9 cellular contexts compared by ENCODE assay signal in the genomic region with DNA sequence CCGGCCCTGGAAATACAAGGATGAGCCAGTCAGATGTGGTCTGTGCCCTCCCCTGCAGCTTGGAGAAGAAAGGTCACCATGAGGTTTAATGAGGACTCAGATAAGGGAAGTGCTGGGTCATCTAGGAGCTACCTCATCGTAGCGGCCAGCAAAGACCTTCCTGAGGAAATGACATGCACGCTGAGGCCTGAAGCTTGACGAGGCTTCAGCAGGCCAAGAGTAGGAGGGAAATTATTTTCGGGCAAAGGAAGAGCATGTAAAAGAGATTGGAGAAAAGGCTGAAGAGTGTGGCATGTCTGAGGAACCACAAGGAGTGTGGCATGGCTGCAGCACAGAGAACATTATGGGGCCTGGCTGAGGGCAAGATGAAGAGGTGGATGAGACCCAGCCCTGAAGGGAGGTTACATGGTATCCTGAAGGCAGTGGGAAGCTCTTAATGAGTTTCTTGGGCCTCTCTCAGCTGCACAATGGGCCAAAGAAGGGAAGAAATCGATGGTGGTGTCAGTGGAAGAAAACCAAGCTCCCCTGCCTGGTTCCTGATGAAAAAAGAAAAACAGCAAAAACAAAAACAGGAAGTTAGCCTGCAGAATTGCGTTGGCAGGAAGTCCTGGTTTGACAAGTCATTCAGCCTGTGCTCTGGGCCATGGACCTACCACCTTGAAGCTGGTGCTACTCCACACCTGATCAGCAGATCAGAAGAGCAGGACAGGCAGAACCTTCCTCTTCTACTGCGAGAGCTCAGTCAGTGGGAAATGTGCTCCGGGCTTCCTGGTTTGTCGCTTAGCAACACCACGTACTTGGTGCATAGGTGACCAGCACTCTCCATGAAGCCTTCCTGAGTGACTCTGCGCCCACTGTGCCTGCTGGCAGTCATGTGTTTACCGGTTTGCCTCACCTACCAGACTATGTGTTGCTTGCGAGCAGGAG.
DNase-seq lines count a peak whose midpoint lies in the region; ATAC-seq, FAIRE-seq and TF ChIP-seq lines count a peak whose summit lies in the region.
"Had no signal": no experiment of that assay in that cellular context is flagged by ENCODE, and none has a peak within 500 bp of the region (broad histone marks: within the 10 kb centered on the region; RNA-seq: fewer than 3 reads in every experiment).

No MANE protein-coding gene starts in this region.

- H3K4me1 ChIP-seq in CD4-positive, CD25-positive, alpha-beta regulatory T cell (ENCODE audit: control insufficient read depth, insufficient read depth, low read length, poor library complexity, severe bottlenecking) = peaks cover 16% of the 10 kb centered on the region
- H3K4me1 ChIP-seq in H1 (replicated peaks in 1 of 4; ENCODE audit: control insufficient read depth in 3 of 4, insufficient read depth in 4 of 4, low read length in 3 of 4) (0 out of 7 replicates have a peak, but pooled peaks cover 0 to 2% (median 0%) of the 10 kb centered on the region in 4 experiments), parathyroid adenoma (peaks cover 27% of the 10 kb centered on the region)

- DNase-seq in CD4-positive, CD25-positive, alpha-beta regulatory T cell = peak in 2 of 3 donors; percentile 46 to 84
- DNase-seq in WTC11 (ENCODE audit: low spot score) = no peak
- DNase-seq in H1 (ENCODE audit: low read depth in 1 of 2, low spot score in 2 of 2) = no peak
- DNase-seq in NCI-H2081 treated with DMSO at 0.1 percent for 48 hours (lab: John Stamatoyannopoulos, UW) = no peak

- H4K5ac ChIP-seq in H1 (ENCODE audit: insufficient read length, low read depth, low read length) = no peak overlapping the region

- H2BK12ac ChIP-seq in H1 (ENCODE audit: low read depth, low read length) = no peak overlapping the region

- no peak for TF ChIP-seq EP300 in H1 (IDR thresholded peaks at IDR 0.05; ENCODE audit: borderline replicate concordance in 1 of 2, low read depth in 2 of 2, low read length in 2 of 2)

- peak overlapping the region; percentile 54 for H3K4me3 ChIP-seq in CD4-positive, CD25-positive, alpha-beta regulatory T cell (ENCODE audit: low read depth, low read length)
- H3K4me3 ChIP-seq in H1 (ENCODE audit: extremely low read depth in 1 of 4, insufficient read depth in 2 of 4, low read depth in 3 of 4, low read length in 4 of 4) = no peak overlapping the region
- no peak overlapping the region for H3K4me3 ChIP-seq in parathyroid adenoma (ENCODE audit: low read depth, low read length)

- no peaks in the 10 kb centered on the region for H3K36me3 ChIP-seq in CD4-positive, CD25-positive, alpha-beta regulatory T cell (ENCODE audit: control insufficient read depth, insufficient read depth, low read length)
- no peaks in the 10 kb centered on the region for H3K36me3 ChIP-seq in H1 (ENCODE audit: control insufficient read depth in 2 of 4, insufficient read depth in 4 of 4, low read length in 3 of 4)
- H3K36me3 ChIP-seq in parathyroid adenoma (ENCODE audit: control insufficient read depth, insufficient read depth, low read length) = no peaks in the 10 kb centered on the region

- no peak overlapping the region for H3K56ac ChIP-seq in H1 (replicated peaks; ENCODE audit: insufficient read length, low read depth, low read length)

- H3K27ac Mint-ChIP-seq in CD4-positive, CD25-positive, alpha-beta regulatory T cell = peak overlapping the region; percentile 85 to 93 (median 87)
- H3K27ac Mint-ChIP-seq in IgD-negative memory B cell = peak overlapping the region; percentile 11 to 93 (median 69)
- no peak overlapping the region for H3K27ac Mint-ChIP-seq in WTC11

- TF ChIP-seq CTCF in WTC11 (IDR thresholded peaks at IDR 0.05) = no peak
- TF ChIP-seq CTCF in H1 (IDR thresholded peaks at IDR 0.05; ENCODE audit: control extremely low read depth in 1 of 3, insufficient read depth in 1 of 3, low read depth in 1 of 3, low read length in 3 of 3) = no peak
- no peak for TF ChIP-seq CTCF in parathyroid adenoma (IDR thresholded peaks at IDR 0.05)

- no peak overlapping the region for H3K23ac ChIP-seq in H1 (ENCODE audit: insufficient read length)

- H2BK15ac ChIP-seq in H1 (ENCODE audit: low read length) = no peak overlapping the region

- H3K4me3 Mint-ChIP-seq in CD4-positive, CD25-positive, alpha-beta regulatory T cell = peak overlapping the region; percentile 52 to 79 (median 72)
- peak overlapping the region in 3 of 4 donors; percentile 23 to 80 (median 51) for H3K4me3 Mint-ChIP-seq in IgD-negative memory B cell
- no peak overlapping the region for H3K4me3 Mint-ChIP-seq in WTC11

- no peak overlapping the region for H3K14ac ChIP-seq in H1 (ENCODE audit: insufficient read length)

- no peak for TF ChIP-seq POLR2A in H1 (IDR thresholded peaks at IDR 0.05; ENCODE audit: control extremely low read depth in 1 of 2, low read depth in 2 of 2, low read length in 2 of 2)

- no peak overlapping the region for H2BK20ac ChIP-seq in H1 (ENCODE audit: low read length)

- peaks cover 42% of the 10 kb centered on the region for H3K27me3 Mint-ChIP-seq in CD4-positive, CD25-positive, alpha-beta regulatory T cell
- H3K27me3 Mint-ChIP-seq in IgD-negative memory B cell (no peaks in the 10 kb centered on the region), WTC11 (ENCODE audit: low read depth) (no peaks in the 10 kb centered on the region; the same call in 1 of the 2 replicates)

- peaks cover 0 to 2% (median 0%) of the 10 kb centered on the region in 7 donors for H3K9me3 Mint-ChIP-seq in CD4-positive, CD25-positive, alpha-beta regulatory T cell
- no peaks in the 10 kb centered on the region for H3K9me3 Mint-ChIP-seq in IgD-negative memory B cell
- peaks cover 9% of the 10 kb centered on the region for H3K9me3 Mint-ChIP-seq in WTC11

- H4K91ac ChIP-seq in H1 (replicated peaks; ENCODE audit: insufficient read length, low read length) = no peak overlapping the region

- no peak overlapping the region for H2BK120ac ChIP-seq in H1 (replicated peaks; ENCODE audit: low read depth, low read length)

- H3K4me2 ChIP-seq in H1 (ENCODE audit: insufficient read depth in 1 of 2, low read depth in 2 of 2, low read length in 2 of 2) = no peak overlapping the region
- peak overlapping the region; percentile 21 for H3K4me2 ChIP-seq in parathyroid adenoma (ENCODE audit: low read length)

- no peaks in the 10 kb centered on the region for H3K79me1 ChIP-seq in H1 (ENCODE audit: low read depth, low read length)

- peak overlapping the region; percentile 45 for H3K27ac ChIP-seq in CD4-positive, CD25-positive, alpha-beta regulatory T cell (ENCODE audit: insufficient read depth, low read length, poor library complexity, severe bottlenecking)
- H3K27ac ChIP-seq in H1 (ENCODE audit: low read depth, low read length) = no peak overlapping the region
- peak overlapping the region; percentile 80 for H3K27ac ChIP-seq in parathyroid adenoma

- H3K18ac ChIP-seq in H1 (ENCODE audit: extremely low read depth, low read length) = no peak overlapping the region

- no peak overlapping the region; a peak in 1 of 7 replicates for H3K9ac ChIP-seq in H1 (replicated peaks in 1 of 4; ENCODE audit: extremely low read depth in 1 of 4, low read depth in 3 of 4, low read length in 3 of 4)
- H3K9ac ChIP-seq in parathyroid adenoma = no peak overlapping the region

- H3K23me2 ChIP-seq in H1 (ENCODE audit: low read depth, low read length) = no peaks in the 10 kb centered on the region

- peaks cover 9% of the 10 kb centered on the region for H3K36me3 Mint-ChIP-seq in CD4-positive, CD25-positive, alpha-beta regulatory T cell
- H3K36me3 Mint-ChIP-seq in IgD-negative memory B cell (no peaks in the 10 kb centered on the region), WTC11 (no peaks in the 10 kb centered on the region)

- POLR2A ChIA-PET in WTC11 (lab: Charles Lee) = no interaction called here
- POLR2A ChIA-PET in H1 (lab: Charles Lee; ENCODE audit: partially characterized antibody) = no interaction called here

- no peaks in the 10 kb centered on the region for H3K9me3 ChIP-seq in CD4-positive, CD25-positive, alpha-beta regulatory T cell (ENCODE audit: control insufficient read depth in 2 of 2, low read length in 2 of 2)
- H3K9me3 ChIP-seq in H1 (ENCODE audit: insufficient read depth in 2 of 2, low read depth in 1 of 2, low read length in 1 of 2) = no peaks in the 10 kb centered on the region
- H3K9me3 ChIP-seq in parathyroid adenoma (ENCODE audit: control insufficient read depth, low read length) = no peaks in the 10 kb centered on the region

- no peak for TF ChIP-seq RAD21 in H1 (IDR thresholded peaks at IDR 0.05 in 1 of 2, conservative IDR thresholded peaks at IDR 0.05 in 1 of 2; ENCODE audit: low read depth in 2 of 2, low read length in 2 of 2)

- H3K79me2 ChIP-seq in H1 (ENCODE audit: control insufficient read depth in 1 of 2, insufficient read depth in 2 of 2, low read length in 2 of 2) = no peaks in the 10 kb centered on the region
- no peaks in the 10 kb centered on the region for H3K79me2 ChIP-seq in parathyroid adenoma

- H3K27me3 ChIP-seq in CD4-positive, CD25-positive, alpha-beta regulatory T cell (ENCODE audit: control insufficient read depth, insufficient read depth, low read length) = peaks cover 8% of the 10 kb centered on the region
- H3K27me3 ChIP-seq in H1 (replicated peaks in 1 of 4; ENCODE audit: control insufficient read depth in 3 of 4, extremely low read depth in 1 of 4, insufficient read depth in 3 of 4, low read length in 3 of 4) (no peaks in the 10 kb centered on the region), parathyroid adenoma (ENCODE audit: control insufficient read depth, insufficient read depth, low read length) (no peaks in the 10 kb centered on the region)

- no peak overlapping the region for H2AK5ac ChIP-seq in H1 (ENCODE audit: low read depth, low read length)

- H4K8ac ChIP-seq in H1 (ENCODE audit: extremely low read depth, insufficient read depth, low read length) = no peak overlapping the region

- H3K4me1 Mint-ChIP-seq in CD4-positive, CD25-positive, alpha-beta regulatory T cell = peaks cover 16 to 41% (median 32%) of the 10 kb centered on the region in 4 donors
- H3K4me1 Mint-ChIP-seq in IgD-negative memory B cell (peaks cover 11 to 14% (median 13%) of the 10 kb centered on the region in 3 donors), WTC11 (peaks cover 26% of the 10 kb centered on the region)

- CTCF ChIA-PET in WTC11 (lab: Charles Lee) = no interaction called here
- CTCF ChIA-PET in H1 (lab: Charles Lee; ENCODE audit: partially characterized antibody) = no interaction called here

- no peaks in the 10 kb centered on the region for H4K20me1 ChIP-seq in H1 (replicated peaks in 1 of 2; ENCODE audit: control insufficient read depth in 1 of 2, insufficient read depth in 2 of 2, low read length in 2 of 2)

- no peak overlapping the region for H2BK5ac ChIP-seq in H1 (ENCODE audit: low read depth, low read length)

- H2AFZ ChIP-seq in H1 (ENCODE audit: low read length) = peak overlapping the region; percentile 100
- H2AFZ ChIP-seq in parathyroid adenoma = peak overlapping the region; percentile 70

- WGBS in H1 (ENCODE audit: extremely low coverage in 1 of 2, insufficient coverage in 1 of 2, insufficient read length in 1 of 2, insufficient replicate concordance in 2 of 2, low coverage in 1 of 2, low lambda C conversion rate in 2 of 2, missing lambda C conversion rate in 1 of 2), 2 experiments = 89% methylated on average over 14 of the region's 15 CpGs; no CpG with 5 or more reads in 1 of the 2 experiments

- no peak for FAIRE-seq in H1 (lab: Jason Lieb, UNC)
- FAIRE-seq: astrocyte had no signal

- H3K4ac ChIP-seq in H1 (replicated peaks; ENCODE audit: insufficient read length, low read depth, low read length) = no peak overlapping the region

- ATAC-seq in CD4-positive, CD25-positive, alpha-beta regulatory T cell (ENCODE audit: low read depth in 2 of 2) = peak; percentile 86 to 90
- ATAC-seq in GM19372 (IDR thresholded peaks at IDR 0.05; ENCODE audit: low read depth, unreplicated experiment) (peak; percentile 63), WTC11 (peak; percentile 15; the same call in 1 of the 2 replicates), HG03097 (IDR thresholded peaks at IDR 0.05; ENCODE audit: low FRiP score, unreplicated experiment) (no peak)

Comparison
In these comparisons a context has a peak if more than half of its experiments do, and no peak if none do; other contexts are left out.
1. DNase-seq: peak in CD4-positive, CD25-positive, alpha-beta regulatory T cell (2 of 3); none in WTC11 (single experiment), H1 (0 of 2) and NCI-H2081 treated with DMSO at 0.1 percent for 48 hours (single experiment).